Comparison of ENCODE assay signal across 9 cellular contexts in genomic region chr1:16151200-16151708, GRCh38. TPM values are rescaled to one million over a fixed set of nuclear protein-coding genes. Genes with fewer than 3 reads are reported as not detected.
DNase-seq lines count a peak whose midpoint lies in the region; ATAC-seq, FAIRE-seq and TF ChIP-seq lines count a peak whose summit lies in the region.
"Had no signal": no experiment of that assay in that cellular context is flagged by ENCODE, and none has a peak within 500 bp of the region (broad histone marks: within the 10 kb centered on the region; RNA-seq: fewer than 3 reads in every experiment).

No MANE protein-coding gene starts in this region.

- H3K27me3 Mint-ChIP-seq in activated CD4-positive, alpha-beta T cell treated with anti-CD3 and anti-CD28 coated beads, Interleukin-2, amount 10 ng/mL, durations not matched to agents 24 days and 14 days = peaks cover 25% of the 10 kb centered on the region

- no peak for TF ChIP-seq POLR2A in gastroesophageal sphincter (IDR thresholded peaks at IDR 0.05)
- TF ChIP-seq POLR2A in GM12891 (IDR thresholded peaks at IDR 0.05; ENCODE audit: low read depth, low read length) = no peak

- H3K4me3 Mint-ChIP-seq in activated CD4-positive, alpha-beta T cell treated with anti-CD3 and anti-CD28 coated beads, Interleukin-2, amount 10 ng/mL, durations not matched to agents 24 days and 14 days = no peak overlapping the region
- H3K4me3 Mint-ChIP-seq: activated naive CD8-positive, alpha-beta T cell treated with anti-CD3 and anti-CD28 coated beads, Interleukin-2, amount 10 ng/mL, durations not matched to agents 7 days and 5 days had no signal

- no peaks in the 10 kb centered on the region for H3K9me3 Mint-ChIP-seq in activated CD4-positive, alpha-beta T cell treated with anti-CD3 and anti-CD28 coated beads, Interleukin-2, amount 10 ng/mL, durations not matched to agents 24 days and 14 days
- H3K9me3 Mint-ChIP-seq: activated naive CD8-positive, alpha-beta T cell treated with anti-CD3 and anti-CD28 coated beads, Interleukin-2, amount 10 ng/mL, durations not matched to agents 7 days and 5 days had no signal

- H3K9me3 ChIP-seq in gastroesophageal sphincter (no peaks in the 10 kb centered on the region), tibial artery (no peaks in the 10 kb centered on the region)

- H3K36me3 Mint-ChIP-seq in activated CD4-positive, alpha-beta T cell treated with anti-CD3 and anti-CD28 coated beads, Interleukin-2, amount 10 ng/mL, durations not matched to agents 24 days and 14 days (ENCODE audit: low read depth) = no peaks in the 10 kb centered on the region
- H3K36me3 Mint-ChIP-seq: activated naive CD8-positive, alpha-beta T cell treated with anti-CD3 and anti-CD28 coated beads, Interleukin-2, amount 10 ng/mL, durations not matched to agents 7 days and 5 days had no signal

- WGBS in gastroesophageal sphincter (ENCODE audit: low coverage in 1 of 2), 2 donors = 42% methylated on average over 2 of the region's 7 CpGs; no CpG with 5 or more reads in 1 of the 2 donors

- ATAC-seq in gastroesophageal sphincter = no peak

- peaks cover 0 to 29% of the 10 kb centered on the region in 2 donors for H3K36me3 ChIP-seq in gastroesophageal sphincter
- peaks cover 0 to 29% (median 19%) of the 10 kb centered on the region in 3 donors for H3K36me3 ChIP-seq in tibial artery

- no peak overlapping the region for H3K4me3 ChIP-seq in gastroesophageal sphincter
- no peak overlapping the region for H3K4me3 ChIP-seq in tibial artery

- H3K27me3 ChIP-seq in gastroesophageal sphincter (no peaks in the 10 kb centered on the region), tibial artery (no peaks in the 10 kb centered on the region)

- TF ChIP-seq EP300 in gastroesophageal sphincter (IDR thresholded peaks at IDR 0.05) = no peak

- intact Hi-C loops in tibial artery (cut with DNase I; ENCODE audit: low total_unique reads) = loop anchor here (5.0 kb wide), 1 partner anchor 36 kb away; no protein-coding TSS in a partner anchor
- intact Hi-C loops in activated CD4-positive, alpha-beta T cell treated with anti-CD3 and anti-CD28 coated beads, Interleukin-2, amount 10 ng/mL, durations not matched to agents 24 days and 14 days (cut with micrococcal nuclease) = no loop called here

- H3K27ac ChIP-seq in gastroesophageal sphincter (peak overlapping the region in 3 of 4 donors; percentile 11 to 90 (median 87)), tibial artery (peak overlapping the region; percentile 29 to 41)

- H3K4me1 Mint-ChIP-seq in activated CD4-positive, alpha-beta T cell treated with anti-CD3 and anti-CD28 coated beads, Interleukin-2, amount 10 ng/mL, durations not matched to agents 24 days and 14 days = peaks cover 12% of the 10 kb centered on the region

- FAIRE-seq in GM12891 (lab: Jason Lieb, UNC) = no peak

- DNase-seq in NCI-H2107 treated with DMSO at 0.1 percent for 48 hours (lab: John Stamatoyannopoulos, UW; ENCODE audit: unreplicated experiment) (peak; percentile 65), NCI-H2107 (lab: John Stamatoyannopoulos, UW) (no peak), SHP77 (lab: John Stamatoyannopoulos, UW) (peak; percentile 32 to 58), tibial artery (no peak), GM12891 (ENCODE audit: insufficient read length, low spot score) (no peak), NCI-H1694 treated with DMSO at 0.1 percent for 48 hours (lab: John Stamatoyannopoulos, UW) (no peak)
- DNase-seq in activated CD4-positive, alpha-beta T cell treated with anti-CD3 and anti-CD28 coated beads, Interleukin-2, amount 10 ng/mL, durations not matched to agents 24 days and 14 days = no peak
- DNase-seq: activated naive CD8-positive, alpha-beta T cell treated with anti-CD3 and anti-CD28 coated beads, Interleukin-2, amount 10 ng/mL, durations not matched to agents 7 days and 5 days had no signal

- H3K4me1 ChIP-seq in gastroesophageal sphincter (peaks cover 0 to 81% (median 17%) of the 10 kb centered on the region in 3 donors), tibial artery (peaks cover 0 to 70% (median 50%) of the 10 kb centered on the region in 4 donors)

- no peak for TF ChIP-seq CTCF in gastroesophageal sphincter (IDR thresholded peaks at IDR 0.05)
- no peak for TF ChIP-seq CTCF in tibial artery (IDR thresholded peaks at IDR 0.05)

- no peak overlapping the region for H3K27ac Mint-ChIP-seq in activated CD4-positive, alpha-beta T cell treated with anti-CD3 and anti-CD28 coated beads, Interleukin-2, amount 10 ng/mL, durations not matched to agents 24 days and 14 days
- H3K27ac Mint-ChIP-seq: activated naive CD8-positive, alpha-beta T cell treated with anti-CD3 and anti-CD28 coated beads, Interleukin-2, amount 10 ng/mL, durations not matched to agents 7 days and 5 days had no signal

TF ChIP-seq in GM12891, 5 proteins besides CTCF, POLR2A, EP300 and RAD21:
- TF ChIP-seq PAX5 (IDR thresholded peaks at IDR 0.05; ENCODE audit: insufficient read depth, low read length, severe bottlenecking) = no peak
- TF ChIP-seq TAF1 (IDR thresholded peaks at IDR 0.05; ENCODE audit: low read depth, low read length) = no peak
- TF ChIP-seq SPI1 (IDR thresholded peaks at IDR 0.05; ENCODE audit: low read depth, low read length) = no peak
- TF ChIP-seq POU2F2 (IDR thresholded peaks at IDR 0.05; ENCODE audit: low read depth, low read length) = no peak
- TF ChIP-seq POLR2AphosphoS5 (IDR thresholded peaks at IDR 0.05; ENCODE audit: low read depth, low read length) = no peak

RNA-seq across cellular contexts. Expression of gene EPHA2, which starts 4.6 kb away (rescaled TPM):
- total RNA-seq in gastroesophageal sphincter = 10 to 100 TPM in 2 of 4 donors, 1 to 10 TPM in 2; 8.9 to 16.1 (median 12.4) TPM
- polyA plus RNA-seq in GM12891 (2012; ENCODE audit: low read depth, missing spikeins) = 0.14 TPM
- total RNA-seq in activated CD4-positive, alpha-beta T cell treated with anti-CD3 and anti-CD28 coated beads, Interleukin-2, amount 10 ng/mL, durations not matched to agents 24 days and 14 days = not detected in 2 replicates
- total RNA-seq: activated naive CD8-positive, alpha-beta T cell treated with anti-CD3 and anti-CD28 coated beads, Interleukin-2, amount 10 ng/mL, durations not matched to agents 7 days and 5 days had no signal

Comparison
In these comparisons a context has a peak if more than half of its experiments do, and no peak if none do; other contexts are left out.
1. DNase-seq: peak in NCI-H2107 treated with DMSO at 0.1 percent for 48 hours (single experiment) and SHP77 (2 of 2); none in NCI-H2107 (single experiment), tibial artery (0 of 2), GM12891 (single experiment), NCI-H1694 treated with DMSO at 0.1 percent for 48 hours (single experiment) and activated CD4-positive, alpha-beta T cell treated with anti-CD3 and anti-CD28 coated beads, Interleukin-2, amount 10 ng/mL, durations not matched to agents 24 days and 14 days (single experiment).